Comparison of ENCODE assay signal across 19 cellular contexts in the genomic region with DNA sequence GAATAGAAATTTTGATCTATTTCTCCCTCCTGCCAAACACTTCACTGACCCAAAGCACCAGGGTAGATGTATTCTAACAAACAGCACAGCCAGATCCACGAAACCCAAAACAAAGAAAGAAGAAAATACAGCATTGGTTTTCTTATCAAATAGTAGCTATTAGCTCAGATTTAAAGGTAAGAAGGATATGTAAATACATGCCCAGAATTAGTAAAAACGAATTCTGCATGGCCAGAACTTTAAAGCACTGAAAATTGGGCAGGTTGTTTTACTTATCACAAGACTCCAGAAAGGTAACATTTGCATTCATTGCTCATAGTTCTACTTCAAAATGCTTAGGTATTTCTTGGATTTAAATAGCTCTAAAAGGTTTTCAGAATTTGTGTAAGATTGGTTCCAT. TPM values are rescaled to one million over a fixed set of nuclear protein-coding genes. Genes with fewer than 3 reads are reported as not detected.
"Had no signal": no experiment of that assay in that cellular context is flagged by ENCODE, and none has a peak within 500 bp of the region (broad histone marks: within the 10 kb centered on the region; RNA-seq: fewer than 3 reads in every experiment).

No MANE protein-coding gene starts in this region.

- H3K4me3 Mint-ChIP-seq: naive thymus-derived CD4-positive, alpha-beta T cell had no signal

- H3K27ac ChIP-seq: colonic mucosa, dorsolateral prefrontal cortex, esophagus muscularis mucosa, foreskin keratinocyte, gastroesophageal sphincter, heart right ventricle, left lung, lower lobe of right lung had no signal

- H3K27me3 Mint-ChIP-seq: naive thymus-derived CD4-positive, alpha-beta T cell had no signal

- ATAC-seq: foreskin keratinocyte; gastroesophageal sphincter; heart right ventricle; left cardiac atrium; left lung; left ventricle myocardium superior; lower lobe of right lung; naive thymus-derived CD4-positive, alpha-beta T cell had no signal

- H3K27ac Mint-ChIP-seq: naive thymus-derived CD4-positive, alpha-beta T cell had no signal

- H3K9me3 Mint-ChIP-seq: naive thymus-derived CD4-positive, alpha-beta T cell had no signal

- DNase-seq: colonic mucosa; dermis blood vessel endothelial cell; dorsolateral prefrontal cortex; effector CD4-positive, alpha-beta T cell; effector memory CD4-positive, alpha-beta T cell; foreskin keratinocyte; head of caudate nucleus; heart right ventricle; hippocampal formation; left cardiac atrium; left lung; left ventricle myocardium superior; lower lobe of right lung; mesenchymal stem cell; midbrain; naive thymus-derived CD4-positive, alpha-beta T cell had no signal

RNA-seq across cellular contexts. Expression of gene MYCL, which starts 44.2 kb away (rescaled TPM):
- total RNA-seq: fibroblast of villous mesenchyme had no signal
